Comparison of ENCODE assay signal across 1 cellular context in genomic region chr17:59357219-59357699, GRCh38.
TF ChIP-seq lines count a peak whose summit lies in the region.

No MANE protein-coding gene starts in this region.

TF ChIP-seq in SK-N-SH, 30 proteins besides CTCF, POLR2A, EP300 and RAD21 (continued from another document):
- TF ChIP-seq POLR2AphosphoS5 (IDR thresholded peaks at IDR 0.05; ENCODE audit: low read depth, low read length) (no peak), USF1 (IDR thresholded peaks at IDR 0.05; ENCODE audit: borderline replicate concordance, low read depth) (no peak), SMC3 (IDR thresholded peaks at IDR 0.05; ENCODE audit: low read depth, low read length) (no peak), NRF1 (IDR thresholded peaks at IDR 0.05; ENCODE audit: low read depth, low read length) (no peak), MXI1 (IDR thresholded peaks at IDR 0.05; ENCODE audit: low read depth, low read length) (no peak), MEF2A (IDR thresholded peaks at IDR 0.05; ENCODE audit: borderline replicate concordance, low read depth) (no peak), FOXJ3 (CRISPR knock-in tag; IDR thresholded peaks at IDR 0.05) (no peak)
TF ChIP-seq in SK-N-SH: peak in this region for 0.
